In the genomic region with DNA sequence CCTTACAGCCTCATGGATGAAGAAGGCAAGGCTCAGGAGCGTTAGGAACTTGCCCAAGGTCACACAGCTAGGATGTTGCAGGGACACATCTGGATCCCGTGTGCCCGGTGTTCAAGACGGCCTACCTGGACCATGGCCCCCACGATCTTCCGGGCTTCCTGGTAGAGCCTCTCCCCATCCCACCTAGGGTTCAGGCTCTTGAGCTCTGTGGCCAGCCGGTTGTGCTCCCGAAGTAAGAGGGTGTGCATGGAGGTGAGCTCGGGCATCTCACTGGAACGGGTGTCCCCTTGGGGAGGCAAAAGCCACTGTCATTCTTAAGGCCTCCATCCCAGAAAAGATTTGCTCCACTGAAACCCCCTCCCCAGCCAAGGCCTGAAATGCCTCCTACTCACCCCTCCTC, we compare ENCODE assay signal across 1 cellular context.
TF ChIP-seq lines count a peak whose summit lies in the region.

No MANE protein-coding gene starts in this region.

TF ChIP-seq in HepG2, 621 proteins besides CTCF, POLR2A, EP300 and RAD21:
- TF ChIP-seq ZNF768 (CRISPR knock-in tag; IDR thresholded peaks at IDR 0.05) (peak; percentile 50; the same call in 1 of the 2 replicates), ZNF790 (CRISPR knock-in tag; IDR thresholded peaks at IDR 0.05; ENCODE audit: borderline replicate concordance) (no peak), ZKSCAN5 (CRISPR knock-in tag; IDR thresholded peaks at IDR 0.05) (no peak)
